ENCODE assay signal across 8 cellular contexts in the genomic region with DNA sequence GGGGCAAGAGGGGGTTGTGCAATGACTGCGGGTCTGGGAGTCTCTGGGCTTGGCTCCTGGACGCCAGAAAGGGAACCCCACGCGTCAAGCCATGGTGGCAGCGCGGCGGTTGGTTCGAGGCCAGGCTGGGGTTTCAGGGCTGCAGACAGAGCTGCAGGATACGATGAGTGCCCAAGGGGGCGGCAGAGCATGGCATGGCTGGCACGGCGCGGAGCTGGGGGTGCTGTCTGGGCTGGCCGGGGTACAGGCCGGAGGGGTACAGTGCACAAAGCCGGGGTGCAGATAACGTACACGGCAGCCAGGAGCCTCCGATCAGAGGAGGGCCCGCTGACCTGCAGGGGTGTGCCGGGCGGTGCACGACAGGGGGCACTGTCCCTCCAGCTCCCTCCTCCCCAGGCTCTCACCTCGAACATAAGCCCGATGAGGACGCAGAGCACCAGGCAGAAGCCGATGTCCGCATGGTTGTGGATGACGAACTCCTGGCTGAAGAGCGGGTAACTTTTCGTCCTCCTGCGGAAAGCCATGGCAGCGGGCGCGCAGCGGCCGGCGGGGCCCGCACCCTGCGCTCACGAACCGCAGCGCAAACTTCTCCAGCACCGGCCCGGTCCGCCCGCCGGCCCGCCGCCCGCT. TPM values are rescaled to one million over a fixed set of nuclear protein-coding genes. Genes with fewer than 3 reads are reported as not detected.
A peak's percentile ranks its signal among the peaks of the same experiment; 100 is the strongest.
DNase-seq lines count a peak whose midpoint lies in the region; ATAC-seq and TF ChIP-seq lines count a peak whose summit lies in the region.

No MANE protein-coding gene starts in this region.

- no peaks in the 10 kb centered on the region for H3K27me3 ChIP-seq in endocrine pancreas (ENCODE audit: control insufficient read depth, insufficient read depth, low read length)
- H3K27me3 ChIP-seq in mononuclear cell (ENCODE audit: insufficient read depth, low read length), result no peaks in the 10 kb centered on the region

- no peaks in the 10 kb centered on the region for H3K36me3 ChIP-seq in endocrine pancreas (ENCODE audit: control insufficient read depth, insufficient read depth, low read length)

- H3K9me3 ChIP-seq in endocrine pancreas (ENCODE audit: control insufficient read depth, low read length) (no peaks in the 10 kb centered on the region), mononuclear cell (ENCODE audit: low read depth, low read length) (no peaks in the 10 kb centered on the region)

- peak overlapping the region; percentile 38 for H3K9ac ChIP-seq in endocrine pancreas (ENCODE audit: control insufficient read depth, insufficient read depth, low read length)

- H3K4me3 ChIP-seq in AG09309 (ENCODE audit: control insufficient read depth, low read depth, low read length) (peak overlapping the region; percentile 93), endocrine pancreas (ENCODE audit: control insufficient read depth, insufficient read depth, low read length) (peak overlapping the region; percentile 15), mononuclear cell (ENCODE audit: low read length) (peak overlapping the region; percentile 71)

- no peak for DNase-seq in AG09309 (ENCODE audit: low read depth)
- peak; percentile 96 for DNase-seq in NCI-H510A treated with DMSO at 0.1 percent for 48 hours (lab: John Stamatoyannopoulos, UW)
- peak; percentile 29 to 35 for DNase-seq in activated CD4-positive, alpha-beta T cell treated with anti-CD3 and anti-CD28 coated beads, Interleukin-2, amount 50 U/mL, for 24 hours (ENCODE audit: low read depth in 1 of 2, low spot score in 1 of 2)
- peak; percentile 38 to 52 for DNase-seq in stimulated activated CD8-positive, alpha-beta memory T cell treated with anti-CD3 and anti-CD28 coated beads, Interleukin-7, amount 100 ng/mL, for 48 hours (ENCODE audit: extremely low read depth in 1 of 2, low read depth in 1 of 2)

- H3K4me1 ChIP-seq in endocrine pancreas (ENCODE audit: control insufficient read depth, insufficient read depth, low read length) (peaks cover 7% of the 10 kb centered on the region), mononuclear cell (ENCODE audit: insufficient read depth, low read length) (peaks cover 50% of the 10 kb centered on the region)

- TF ChIP-seq CTCF in AG09309 (IDR thresholded peaks at IDR 0.05; ENCODE audit: control insufficient read depth, insufficient read depth, low read depth, low read length, missing control alignments), result peak; percentile 75

- peak; percentile 66 for ATAC-seq in GM18511 (IDR thresholded peaks at IDR 0.05; ENCODE audit: unreplicated experiment)
- ATAC-seq in HG03039 (IDR thresholded peaks at IDR 0.05; ENCODE audit: unreplicated experiment), result peak; percentile 49

RNA-seq across cellular contexts. Expression of a gene that starts 0.4 kb away (rescaled TPM):
- 5.7 TPM for total RNA-seq in mononuclear cell

Comparison
In these comparisons a context has a peak if more than half of its experiments do, and no peak if none do; other contexts are left out.
1. H3K4me3 ChIP-seq: peak in every context shown above with its lines; median percentile 93 in AG09309; 71 in mononuclear cell; 15 in endocrine pancreas.